ENCODE assay signal across 28 cellular contexts in the genomic region with DNA sequence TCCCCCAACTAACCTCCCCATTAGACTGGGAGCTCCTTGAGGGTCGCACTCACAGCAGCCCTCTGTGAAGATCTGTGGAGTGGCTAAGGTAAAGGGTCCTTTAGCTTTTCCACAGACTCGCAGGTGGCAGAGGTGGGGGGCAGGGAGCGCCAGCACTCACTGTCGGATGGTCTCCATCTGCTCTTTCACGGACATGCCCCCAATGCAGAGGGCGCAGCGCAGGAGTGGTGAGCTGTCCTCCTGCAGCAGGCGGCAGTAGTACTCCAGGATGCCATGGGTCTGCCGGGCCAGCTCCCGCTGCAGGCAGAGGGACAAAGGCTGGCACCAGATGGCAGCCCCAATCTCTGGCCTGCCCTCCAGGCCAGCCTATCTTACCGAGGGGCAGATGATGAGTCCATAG. TPM values are rescaled to one million over a fixed set of nuclear protein-coding genes. Genes with fewer than 3 reads are reported as not detected.
A peak's percentile ranks its signal among the peaks of the same experiment; 100 is the strongest.
DNase-seq lines count a peak whose midpoint lies in the region; ATAC-seq and TF ChIP-seq lines count a peak whose summit lies in the region.
"Had no signal": no experiment of that assay in that cellular context is flagged by ENCODE, and none has a peak within 500 bp of the region (broad histone marks: within the 10 kb centered on the region; RNA-seq: fewer than 3 reads in every experiment).

No MANE protein-coding gene starts in this region.

- H3K27ac ChIP-seq in CD4-positive, alpha-beta T cell (ENCODE audit: low read depth, low read length), result no peak overlapping the region
- H3K27ac ChIP-seq in naive thymus-derived CD4-positive, alpha-beta T cell (ENCODE audit: low read depth, low read length), result no peak overlapping the region
- H3K27ac ChIP-seq: 22Rv1, adrenal gland, C4-2B, PC-9, right atrium auricular region, spleen, thoracic aorta had no signal

- DNase-seq in T-helper 2 cell treated with Interferon-gamma antibody and Interleukin-4, amounts not matched to agents 5 μg/mL and 100 μg/mL, for 36 hours (ENCODE audit: low spot score), result no peak
- DNase-seq in T-helper 2 cell (no peak), WTC11 (ENCODE audit: low spot score) (no peak), chondrocyte (ENCODE audit: low spot score) (no peak), HK-2 (ENCODE audit: unreplicated experiment) (no peak)
- no peak for DNase-seq in CD4-positive, alpha-beta T cell
- no peak for DNase-seq in naive thymus-derived CD4-positive, alpha-beta T cell
- DNase-seq: adrenal gland; DMS79 treated with DMSO at 0.1 percent for 48 hours; erythroblast; KG1; left colon; MM.1S; NCI-H2029; NCI-H2227 treated with DMSO at 0.1 percent for 48 hours; NCI-H526; PC-9; Right ventricle myocardium superior; spleen; stimulated activated CD4-positive, alpha-beta T cell treated with anti-CD3 and anti-CD28 coated beads, Interleukin-2, amount 100 ng/mL, for 24 hours had no signal

- ATAC-seq in CD4-positive, alpha-beta T cell (ENCODE audit: poor library complexity), result no peak
- ATAC-seq in WTC11 (no peak), HG03196 (IDR thresholded peaks at IDR 0.05; ENCODE audit: unreplicated experiment) (no peak)
- no peak for ATAC-seq in naive thymus-derived CD4-positive, alpha-beta T cell
- ATAC-seq: left colon had no signal

- H3K4me1 ChIP-seq in naive thymus-derived CD4-positive, alpha-beta T cell (ENCODE audit: control insufficient read depth in 2 of 2, insufficient read depth in 2 of 2, low read length in 2 of 2), result peaks cover 9 to 17% of the 10 kb centered on the region in 2 donors

- H3K27me3 ChIP-seq in CD4-positive, alpha-beta T cell (ENCODE audit: control insufficient read depth, insufficient read depth, low read length), result no peaks in the 10 kb centered on the region
- H3K27me3 ChIP-seq in naive thymus-derived CD4-positive, alpha-beta T cell (ENCODE audit: control insufficient read depth in 2 of 2, insufficient read depth in 2 of 2, low read length in 2 of 2), result no peaks in the 10 kb centered on the region
- H3K27me3 ChIP-seq: adrenal gland, right atrium auricular region, spleen had no signal

- H3K36me3 ChIP-seq in naive thymus-derived CD4-positive, alpha-beta T cell (ENCODE audit: control insufficient read depth in 2 of 3, insufficient read depth in 3 of 3, low read length in 3 of 3), result peaks cover 0 to 56% (median 10%) of the 10 kb centered on the region in 3 experiments

- no peak for TF ChIP-seq CTCF in CD4-positive, alpha-beta T cell (IDR thresholded peaks at IDR 0.05)
- TF ChIP-seq CTCF in WTC11 (IDR thresholded peaks at IDR 0.05) (no peak), chondrocyte (IDR thresholded peaks at IDR 0.05) (no peak)

- H3K36me3 Mint-ChIP-seq in T-helper 2 cell treated with Interferon-gamma antibody and Interleukin-4, amounts not matched to agents 5 μg/mL and 100 μg/mL, for 36 hours (ENCODE audit: low read depth), result peaks cover 47% of the 10 kb centered on the region
- peaks cover 64% of the 10 kb centered on the region for H3K36me3 Mint-ChIP-seq in CD4-positive, alpha-beta T cell (ENCODE audit: low read depth)
- H3K36me3 Mint-ChIP-seq in WTC11 (peaks cover 56% of the 10 kb centered on the region), chondrocyte (ENCODE audit: low read depth) (peaks cover 23% of the 10 kb centered on the region)
- peaks cover 16 to 41% (median 24%) of the 10 kb centered on the region in 5 donors for H3K36me3 Mint-ChIP-seq in naive thymus-derived CD4-positive, alpha-beta T cell

- no peaks in the 10 kb centered on the region for H3K9me3 Mint-ChIP-seq in T-helper 2 cell treated with Interferon-gamma antibody and Interleukin-4, amounts not matched to agents 5 μg/mL and 100 μg/mL, for 36 hours
- no peaks in the 10 kb centered on the region for H3K9me3 Mint-ChIP-seq in CD4-positive, alpha-beta T cell
- H3K9me3 Mint-ChIP-seq in WTC11 (no peaks in the 10 kb centered on the region), chondrocyte (ENCODE audit: low read depth) (no peaks in the 10 kb centered on the region)
- peaks cover 0 to 2% (median 0%) of the 10 kb centered on the region in 11 donors for H3K9me3 Mint-ChIP-seq in naive thymus-derived CD4-positive, alpha-beta T cell
- H3K9me3 Mint-ChIP-seq: central memory CD8-positive, alpha-beta T cell; dendritic cell treated with granulocyte-macrophage colony-stimulating factor and Interleukin-4, amounts not matched to agents 40 ng/mL and 50 ng/mL, for 4 days; stimulated activated naive CD8-positive, alpha-beta T cell treated with anti-CD3 and anti-CD28 coated beads, Interleukin-15, Interleukin-2, amounts not matched to agents 100 ng/mL and 50 ng/mL, for 24 hours had no signal

- peaks cover 22% of the 10 kb centered on the region for H3K4me1 Mint-ChIP-seq in T-helper 2 cell treated with Interferon-gamma antibody and Interleukin-4, amounts not matched to agents 5 μg/mL and 100 μg/mL, for 36 hours (ENCODE audit: low read depth)
- H3K4me1 Mint-ChIP-seq in CD4-positive, alpha-beta T cell (ENCODE audit: low read depth), result peaks cover 23% of the 10 kb centered on the region
- H3K4me1 Mint-ChIP-seq in WTC11 (peaks cover 25% of the 10 kb centered on the region), chondrocyte (ENCODE audit: low read depth) (peaks cover 34% of the 10 kb centered on the region)
- H3K4me1 Mint-ChIP-seq in naive thymus-derived CD4-positive, alpha-beta T cell, result peaks cover 33 to 46% (median 39%) of the 10 kb centered on the region in 7 donors

- H3K27me3 Mint-ChIP-seq in T-helper 2 cell treated with Interferon-gamma antibody and Interleukin-4, amounts not matched to agents 5 μg/mL and 100 μg/mL, for 36 hours (ENCODE audit: low read depth), result no peaks in the 10 kb centered on the region
- H3K27me3 Mint-ChIP-seq in CD4-positive, alpha-beta T cell, result no peaks in the 10 kb centered on the region
- H3K27me3 Mint-ChIP-seq in WTC11 (ENCODE audit: low read depth) (peaks cover 4% of the 10 kb centered on the region; the same call in 1 of the 2 replicates), chondrocyte (ENCODE audit: low read depth) (no peaks in the 10 kb centered on the region)
- peaks cover 0 to 2% (median 0%) of the 10 kb centered on the region in 5 donors for H3K27me3 Mint-ChIP-seq in naive thymus-derived CD4-positive, alpha-beta T cell
- H3K27me3 Mint-ChIP-seq: central memory CD8-positive, alpha-beta T cell; dendritic cell treated with granulocyte-macrophage colony-stimulating factor and Interleukin-4, amounts not matched to agents 40 ng/mL and 50 ng/mL, for 4 days; stimulated activated naive CD8-positive, alpha-beta T cell treated with anti-CD3 and anti-CD28 coated beads, Interleukin-15, Interleukin-2, amounts not matched to agents 100 ng/mL and 50 ng/mL, for 24 hours had no signal

- no peak overlapping the region for H3K4me3 ChIP-seq in naive thymus-derived CD4-positive, alpha-beta T cell (ENCODE audit: low read length)
- H3K4me3 ChIP-seq: adrenal gland, PC-9, right atrium auricular region, thoracic aorta had no signal

- no peaks in the 10 kb centered on the region for H3K9me3 ChIP-seq in CD4-positive, alpha-beta T cell (ENCODE audit: control insufficient read depth, low read length)
- H3K9me3 ChIP-seq in naive thymus-derived CD4-positive, alpha-beta T cell (ENCODE audit: control insufficient read depth in 2 of 3, low read length in 3 of 3), result no peaks in the 10 kb centered on the region
- H3K9me3 ChIP-seq: adrenal gland, right atrium auricular region, spleen, thoracic aorta had no signal

- POLR2A ChIA-PET in CD4-positive, alpha-beta T cell (lab: Charles Lee), result no interaction called here
- POLR2A ChIA-PET in WTC11 (lab: Charles Lee), result no interaction called here
- POLR2A ChIA-PET in naive thymus-derived CD4-positive, alpha-beta T cell (lab: Charles Lee), result no interaction called here

- CTCF ChIA-PET in CD4-positive, alpha-beta T cell (lab: Charles Lee), result no interaction called here
- CTCF ChIA-PET in WTC11 (lab: Charles Lee), result interaction anchor here (1.1 kb wide), 1 partner anchor 93 kb away, joined by 3 read pairs; no protein-coding TSS in a partner anchor
- CTCF ChIA-PET in naive thymus-derived CD4-positive, alpha-beta T cell (lab: Charles Lee), result no interaction called here

- peak overlapping the region; percentile 94 for H3K4me3 Mint-ChIP-seq in T-helper 2 cell treated with Interferon-gamma antibody and Interleukin-4, amounts not matched to agents 5 μg/mL and 100 μg/mL, for 36 hours
- peak overlapping the region; percentile 93 for H3K4me3 Mint-ChIP-seq in CD4-positive, alpha-beta T cell
- H3K4me3 Mint-ChIP-seq in WTC11 (peak overlapping the region; percentile 93), chondrocyte (ENCODE audit: unreplicated experiment) (peak overlapping the region; percentile 90)
- H3K4me3 Mint-ChIP-seq in naive thymus-derived CD4-positive, alpha-beta T cell, result peak overlapping the region in 3 of 10 donors; percentile 96 to 97 (median 96)
- H3K4me3 Mint-ChIP-seq: dendritic cell treated with granulocyte-macrophage colony-stimulating factor and Interleukin-4, amounts not matched to agents 40 ng/mL and 50 ng/mL, for 4 days had no signal

- intact Hi-C loops in CD4-positive, alpha-beta T cell (cut with DNase I, micrococcal nuclease), result no loop called here
- intact Hi-C loops in naive thymus-derived CD4-positive, alpha-beta T cell (cut with micrococcal nuclease), result no loop called here

- no peak overlapping the region for H3K27ac Mint-ChIP-seq in T-helper 2 cell treated with Interferon-gamma antibody and Interleukin-4, amounts not matched to agents 5 μg/mL and 100 μg/mL, for 36 hours
- H3K27ac Mint-ChIP-seq in CD4-positive, alpha-beta T cell, result no peak overlapping the region
- no peak overlapping the region for H3K27ac Mint-ChIP-seq in WTC11
- H3K27ac Mint-ChIP-seq in chondrocyte (ENCODE audit: unreplicated experiment), result no peak overlapping the region
- no peak overlapping the region for H3K27ac Mint-ChIP-seq in naive thymus-derived CD4-positive, alpha-beta T cell
- H3K27ac Mint-ChIP-seq: dendritic cell treated with granulocyte-macrophage colony-stimulating factor and Interleukin-4, amounts not matched to agents 40 ng/mL and 50 ng/mL, for 4 days had no signal

RNA-seq across cellular contexts. Expression of gene DDX41, which starts 2.2 kb away (rescaled TPM):
- total RNA-seq in CD4-positive, alpha-beta T cell, result 10 to 100 TPM; 49.6 to 49.7 TPM
- total RNA-seq in WTC11 (2021) (136 to 156 TPM (median 137 TPM) in 3 replicates), chondrocyte (77.2 to 79.0 TPM (median 78.6 TPM) in 3 replicates)
- 100 to 1,000 TPM in 1 of 5 experiments, 10 to 100 TPM in 4; 65.8 to 126 (median 76.1) TPM for total RNA-seq in naive thymus-derived CD4-positive, alpha-beta T cell
- polyA plus RNA-seq in naive thymus-derived CD4-positive, alpha-beta T cell, result 10 to 100 TPM; 39.2 to 54.6 TPM

RNA-seq across cellular contexts. Expression of gene DOK3, which starts 4.9 kb away (rescaled TPM):
- total RNA-seq in CD4-positive, alpha-beta T cell, result 1 to 10 TPM; 1.3 to 1.4 TPM
- total RNA-seq in WTC11 (2021), result 9.0 to 9.9 TPM (median 9.0 TPM) in 3 replicates
- 4.7 to 7.7 TPM (median 7.5 TPM) in 3 replicates for total RNA-seq in chondrocyte
- 10 to 100 TPM in 1 of 5 experiments, 1 to 10 TPM in 4; 2.4 to 67.1 (median 6.0) TPM for total RNA-seq in naive thymus-derived CD4-positive, alpha-beta T cell
- polyA plus RNA-seq in naive thymus-derived CD4-positive, alpha-beta T cell, result under 1 TPM; 0.09 to 0.25 TPM

RNA-seq across cellular contexts. Expression of gene PDLIM7, which starts 17.1 kb away (rescaled TPM):
- 1 to 10 TPM; 5.2 to 6.0 TPM for total RNA-seq in CD4-positive, alpha-beta T cell
- total RNA-seq in WTC11 (2021) (124 to 142 TPM (median 139 TPM) in 3 replicates), chondrocyte (563 to 633 TPM (median 613 TPM) in 3 replicates)
- total RNA-seq in naive thymus-derived CD4-positive, alpha-beta T cell, result 10 to 100 TPM in 3 of 5 experiments, 1 to 10 TPM in 2; 4.1 to 63.2 (median 11.9) TPM
- polyA plus RNA-seq in naive thymus-derived CD4-positive, alpha-beta T cell, result 1 to 10 TPM; 2.7 to 4.5 TPM

RNA-seq across cellular contexts. Expression of gene FAM193B, which starts 39.8 kb away (rescaled TPM):
- 100 to 1,000 TPM; 150 to 155 TPM for total RNA-seq in CD4-positive, alpha-beta T cell
- 95.1 to 101 TPM (median 95.6 TPM) in 3 replicates for total RNA-seq in WTC11 (2021)
- 75.2 to 85.9 TPM (median 79.1 TPM) in 3 replicates for total RNA-seq in chondrocyte
- total RNA-seq in naive thymus-derived CD4-positive, alpha-beta T cell, result 100 to 1,000 TPM; 102 to 275 (median 175) TPM
- polyA plus RNA-seq in naive thymus-derived CD4-positive, alpha-beta T cell, result 1 to 10 TPM; 4.1 TPM

RNA-seq across cellular contexts. Expression of gene DBN1, which starts 41.1 kb away (rescaled TPM):
- 1 to 10 TPM; 1.8 to 2.5 TPM for total RNA-seq in CD4-positive, alpha-beta T cell
- total RNA-seq in WTC11 (2021) (267 to 288 TPM (median 269 TPM) in 3 replicates), chondrocyte (207 to 277 TPM (median 274 TPM) in 3 replicates)
- 1 to 10 TPM; 1.2 to 8.8 (median 5.7) TPM for total RNA-seq in naive thymus-derived CD4-positive, alpha-beta T cell
- 1 to 10 TPM in 1 of 2 donors, under 1 TPM in 1; 0.64 to 2.2 TPM for polyA plus RNA-seq in naive thymus-derived CD4-positive, alpha-beta T cell
